1 cellular context compared by ENCODE assay signal in genomic region chr19:39435499-39436349, GRCh38.
TF ChIP-seq lines count a peak whose summit lies in the region.

Gene RPS16, minus strand, starts transcription at chr19:39435949. Its CDS starts 54 bp downstream, at chr19:39435895.

TF ChIP-seq in WTC11, 78 proteins besides CTCF, POLR2A, EP300 and RAD21 (continued from another document):
- peak; percentile 17; the same call in 1 of the 2 replicates for TF ChIP-seq E2F4 (CRISPR knock-in tag; IDR thresholded peaks at IDR 0.05; ENCODE audit: borderline replicate concordance, low read depth)
- TF ChIP-seq PRDM15 (CRISPR knock-in tag; IDR thresholded peaks at IDR 0.05) = no peak
- no peak for TF ChIP-seq ELF4 (CRISPR knock-in tag; IDR thresholded peaks at IDR 0.05; ENCODE audit: low read depth)
- peak; percentile 92 for TF ChIP-seq ETV6 (CRISPR knock-in tag; IDR thresholded peaks at IDR 0.05)
- no peak for TF ChIP-seq ATF3 (CRISPR knock-in tag; conservative IDR thresholded peaks at IDR 0.05)
- 0 out of 2 replicates have a peak, but pooled peaks have one; percentile 40 for TF ChIP-seq TP53 (CRISPR knock-in tag; IDR thresholded peaks at IDR 0.05)
- TF ChIP-seq GABPB1 (CRISPR knock-in tag; IDR thresholded peaks at IDR 0.05) = peak; percentile 90
- TF ChIP-seq RELA (CRISPR knock-in tag; IDR thresholded peaks at IDR 0.05; ENCODE audit: borderline replicate concordance) = peak; percentile 35; the same call in 1 of the 2 replicates
- peak; percentile 97 for TF ChIP-seq MAX (CRISPR knock-in tag; IDR thresholded peaks at IDR 0.05)
- TF ChIP-seq ZNF138 (CRISPR knock-in tag; conservative IDR thresholded peaks at IDR 0.05) = no peak
- TF ChIP-seq NFATC4 (CRISPR knock-in tag; IDR thresholded peaks at IDR 0.05) = no peak
- TF ChIP-seq EMX1 (CRISPR knock-in tag; IDR thresholded peaks at IDR 0.05) = no peak; the same call in 1 of the 2 replicates
- no peak for TF ChIP-seq ATF2 (CRISPR knock-in tag; IDR thresholded peaks at IDR 0.05; ENCODE audit: borderline replicate concordance, low read depth)
- TF ChIP-seq FOXP1 (CRISPR knock-in tag; IDR thresholded peaks at IDR 0.05; ENCODE audit: borderline replicate concordance) = peak; percentile 59; the same call in 1 of the 2 replicates
- TF ChIP-seq ESRRA (CRISPR knock-in tag; IDR thresholded peaks at IDR 0.05; ENCODE audit: borderline replicate concordance) = peak; percentile 91
- 0 out of 2 replicates have a peak, but pooled peaks have one; percentile 52 for TF ChIP-seq JUN (CRISPR knock-in tag; IDR thresholded peaks at IDR 0.05)
- TF ChIP-seq SOX15 (CRISPR knock-in tag; IDR thresholded peaks at IDR 0.05) = no peak
- TF ChIP-seq ZNF423 (CRISPR knock-in tag; IDR thresholded peaks at IDR 0.05) = no peak
- TF ChIP-seq ZBTB43 (CRISPR knock-in tag; IDR thresholded peaks at IDR 0.05) = no peak
- no peak for TF ChIP-seq MLX (CRISPR knock-in tag; IDR thresholded peaks at IDR 0.05)
- TF ChIP-seq SMAD4 (CRISPR knock-in tag; IDR thresholded peaks at IDR 0.05) = no peak
- no peak for TF ChIP-seq FOXJ3 (CRISPR knock-in tag; IDR thresholded peaks at IDR 0.05; ENCODE audit: borderline replicate concordance)
- TF ChIP-seq ZNF425 (CRISPR knock-in tag; conservative IDR thresholded peaks at IDR 0.05) = no peak
- TF ChIP-seq IRF1 (CRISPR knock-in tag; IDR thresholded peaks at IDR 0.05) = no peak
- no peak for TF ChIP-seq NR1H2 (CRISPR knock-in tag; IDR thresholded peaks at IDR 0.05)
- TF ChIP-seq ATF6 (CRISPR knock-in tag; IDR thresholded peaks at IDR 0.05) = no peak
- no peak for TF ChIP-seq ZSCAN18 (CRISPR knock-in tag; IDR thresholded peaks at IDR 0.05)
- no peak for TF ChIP-seq MXD4 (CRISPR knock-in tag; IDR thresholded peaks at IDR 0.05; ENCODE audit: borderline replicate concordance)
- TF ChIP-seq SP1 (CRISPR knock-in tag; conservative IDR thresholded peaks at IDR 0.05) = peak; percentile 97
- TF ChIP-seq IRF2 (CRISPR knock-in tag; IDR thresholded peaks at IDR 0.05; ENCODE audit: borderline replicate concordance, low read depth) = no peak
- TF ChIP-seq E2F5 (CRISPR knock-in tag; IDR thresholded peaks at IDR 0.05) = peak; percentile 99
- peak; percentile 93 for TF ChIP-seq FOXK1 (CRISPR knock-in tag; IDR thresholded peaks at IDR 0.05)
- TF ChIP-seq CREM (CRISPR knock-in tag; IDR thresholded peaks at IDR 0.05) = peak; percentile 86
- peak; percentile 81 for TF ChIP-seq ERG (CRISPR knock-in tag; IDR thresholded peaks at IDR 0.05)
- no peak for TF ChIP-seq ZNF232 (CRISPR knock-in tag; IDR thresholded peaks at IDR 0.05)
